Comparison of ENCODE assay signal across 8 cellular contexts in the genomic region with DNA sequence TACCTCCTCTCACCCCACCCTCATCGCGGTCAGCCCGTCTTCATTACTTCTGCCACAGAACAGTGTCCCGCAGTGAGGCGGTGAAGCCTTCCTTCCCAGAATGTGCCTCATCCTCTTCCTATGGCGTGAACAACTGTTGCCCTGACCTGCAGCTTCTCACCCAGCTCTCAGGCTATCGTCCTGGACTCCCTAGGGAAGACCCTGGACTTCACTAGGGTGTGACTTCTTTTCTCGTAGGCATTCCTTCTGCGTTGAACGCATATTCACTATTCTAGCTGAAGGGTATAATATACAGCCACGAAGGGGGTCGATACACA. TPM values are rescaled to one million over a fixed set of nuclear protein-coding genes. Genes with fewer than 3 reads are reported as not detected.
DNase-seq lines count a peak whose midpoint lies in the region; ATAC-seq, FAIRE-seq and TF ChIP-seq lines count a peak whose summit lies in the region.

No MANE protein-coding gene starts in this region.

- peaks cover 0 to 3% of the 10 kb centered on the region in 2 donors for H3K36me3 ChIP-seq in kidney (ENCODE audit: control insufficient read depth in 1 of 2, insufficient read depth in 2 of 2, low read length in 2 of 2)
- peaks cover 27% of the 10 kb centered on the region for H3K36me3 ChIP-seq in suprapubic skin

- peak overlapping the region; percentile 61 to 83 for H3K9ac ChIP-seq in kidney (ENCODE audit: low read length in 2 of 2)

- peaks cover 34% of the 10 kb centered on the region for H3K4me1 Mint-ChIP-seq in T-helper 2 cell treated with Interferon-gamma antibody and Interleukin-4, amounts not matched to agents 5 μg/mL and 100 μg/mL, for 36 hours (ENCODE audit: low read depth)
- peaks cover 58% of the 10 kb centered on the region for H3K4me1 Mint-ChIP-seq in activated naive CD8-positive, alpha-beta T cell treated with anti-CD3 and anti-CD28 coated beads, Interleukin-2, amount 50 U/mL, for 24 hours

- H3K4me3 Mint-ChIP-seq in T-helper 2 cell treated with Interferon-gamma antibody and Interleukin-4, amounts not matched to agents 5 μg/mL and 100 μg/mL, for 36 hours: peak overlapping the region; percentile 93
- peak overlapping the region; percentile 98 for H3K4me3 Mint-ChIP-seq in activated naive CD8-positive, alpha-beta T cell treated with anti-CD3 and anti-CD28 coated beads, Interleukin-2, amount 50 U/mL, for 24 hours

- no peaks in the 10 kb centered on the region for H3K27me3 Mint-ChIP-seq in T-helper 2 cell treated with Interferon-gamma antibody and Interleukin-4, amounts not matched to agents 5 μg/mL and 100 μg/mL, for 36 hours (ENCODE audit: low read depth)
- no peaks in the 10 kb centered on the region for H3K27me3 Mint-ChIP-seq in activated naive CD8-positive, alpha-beta T cell treated with anti-CD3 and anti-CD28 coated beads, Interleukin-2, amount 50 U/mL, for 24 hours

- peaks cover 35% of the 10 kb centered on the region for H3K36me3 Mint-ChIP-seq in T-helper 2 cell treated with Interferon-gamma antibody and Interleukin-4, amounts not matched to agents 5 μg/mL and 100 μg/mL, for 36 hours (ENCODE audit: low read depth)
- peaks cover 13% of the 10 kb centered on the region for H3K36me3 Mint-ChIP-seq in activated naive CD8-positive, alpha-beta T cell treated with anti-CD3 and anti-CD28 coated beads, Interleukin-2, amount 50 U/mL, for 24 hours (ENCODE audit: low read depth)

- no peak for DNase-seq in T-helper 2 cell treated with Interferon-gamma antibody and Interleukin-4, amounts not matched to agents 5 μg/mL and 100 μg/mL, for 36 hours (ENCODE audit: low spot score)
- DNase-seq in T-helper 2 cell (no peak), kidney (no peak), suprapubic skin (ENCODE audit: low spot score in 2 of 2) (no peak), T1000 (lab: John Stamatoyannopoulos, UW) (no peak)
- DNase-seq in activated naive CD8-positive, alpha-beta T cell treated with anti-CD3 and anti-CD28 coated beads, Interleukin-2, amount 50 U/mL, for 24 hours: no peak

- peak overlapping the region; percentile 94 for H3K27ac Mint-ChIP-seq in T-helper 2 cell treated with Interferon-gamma antibody and Interleukin-4, amounts not matched to agents 5 μg/mL and 100 μg/mL, for 36 hours
- H3K27ac Mint-ChIP-seq in activated naive CD8-positive, alpha-beta T cell treated with anti-CD3 and anti-CD28 coated beads, Interleukin-2, amount 50 U/mL, for 24 hours: peak overlapping the region; percentile 97

- FAIRE-seq in kidney (lab: Jason Lieb, UNC): no peak

- TF ChIP-seq POLR2A in suprapubic skin (IDR thresholded peaks at IDR 0.05): no peak

- H3K4me3 ChIP-seq in kidney (ENCODE audit: low read length in 2 of 2) (peak overlapping the region; percentile 89 to 92), suprapubic skin (peak overlapping the region; percentile 69)

- no peaks in the 10 kb centered on the region for H3K9me3 ChIP-seq in kidney (ENCODE audit: control insufficient read depth in 1 of 2, low read length in 2 of 2)
- no peaks in the 10 kb centered on the region for H3K9me3 ChIP-seq in suprapubic skin

- peaks cover 0 to 12% of the 10 kb centered on the region in 2 donors for H3K4me1 ChIP-seq in kidney (ENCODE audit: control insufficient read depth in 1 of 2, insufficient read depth in 1 of 2, low read depth in 1 of 2, low read length in 2 of 2)
- H3K4me1 ChIP-seq in suprapubic skin: peaks cover 43% of the 10 kb centered on the region

- no peaks in the 10 kb centered on the region for H3K27me3 ChIP-seq in suprapubic skin

- 12% methylated on average over 12 of the region's 12 CpGs for WGBS in suprapubic skin

- H3K27ac ChIP-seq in kidney (ENCODE audit: low read depth in 2 of 2, low read length in 2 of 2) (peak overlapping the region; percentile 90 to 95), suprapubic skin (no peak overlapping the region)

- TF ChIP-seq CTCF in kidney (IDR thresholded peaks at IDR 0.05; ENCODE audit: borderline replicate concordance, extremely low read depth, insufficient read depth): no peak
- no peak for TF ChIP-seq CTCF in suprapubic skin (IDR thresholded peaks at IDR 0.05)

- H3K9me3 Mint-ChIP-seq in T-helper 2 cell treated with Interferon-gamma antibody and Interleukin-4, amounts not matched to agents 5 μg/mL and 100 μg/mL, for 36 hours: no peaks in the 10 kb centered on the region
- no peaks in the 10 kb centered on the region for H3K9me3 Mint-ChIP-seq in activated naive CD8-positive, alpha-beta T cell treated with anti-CD3 and anti-CD28 coated beads, Interleukin-2, amount 50 U/mL, for 24 hours

- TF ChIP-seq EP300 in suprapubic skin (IDR thresholded peaks at IDR 0.05): no peak

- intact Hi-C loops in kidney (cut with DNase I): no loop called here

- ATAC-seq in activated naive CD8-positive, alpha-beta T cell treated with anti-CD3 and anti-CD28 coated beads, Interleukin-2, amount 50 U/mL, for 24 hours: no peak
- ATAC-seq in HG03139 (IDR thresholded peaks at IDR 0.05; ENCODE audit: unreplicated experiment) (no peak), GM21360 (IDR thresholded peaks at IDR 0.05; ENCODE audit: unreplicated experiment) (no peak)

RNA-seq across cellular contexts. Expression of gene ZNF865, which starts 1.0 kb away (rescaled TPM):
- 17.4 TPM for total RNA-seq in kidney
- 5.8 TPM for polyA plus RNA-seq in kidney (ENCODE audit: insufficient read depth, low read depth, low replicate concordance)
- total RNA-seq in suprapubic skin: 10 to 100 TPM in 2 of 4 donors, 1 to 10 TPM in 2; 7.6 to 14.2 (median 9.9) TPM

RNA-seq across cellular contexts. Expression of gene ZNF524, which starts 6.3 kb away (rescaled TPM):
- total RNA-seq in kidney (22.9 TPM), suprapubic skin (10 to 100 TPM; 29.4 to 49.9 (median 47.0) TPM)
- 32.6 TPM for polyA plus RNA-seq in kidney (ENCODE audit: insufficient read depth, low read depth, low replicate concordance)

RNA-seq across cellular contexts. Expression of gene FIZ1, which starts 7.1 kb away (rescaled TPM):
- total RNA-seq in kidney: 17.9 TPM
- 11.9 TPM for polyA plus RNA-seq in kidney (ENCODE audit: insufficient read depth, low read depth, low replicate concordance)
- 1 to 10 TPM; 7.6 to 9.2 (median 8.5) TPM for total RNA-seq in suprapubic skin

RNA-seq across cellular contexts. Expression of gene ZNF784, which starts 17.9 kb away (rescaled TPM):
- 9.8 TPM for total RNA-seq in kidney
- 6.6 TPM for polyA plus RNA-seq in kidney (ENCODE audit: insufficient read depth, low read depth, low replicate concordance)
- 1 to 10 TPM; 4.3 to 8.0 (median 6.5) TPM for total RNA-seq in suprapubic skin

RNA-seq across cellular contexts. Expression of gene ZNF579, which starts 25.8 kb away (rescaled TPM):
- total RNA-seq in kidney: 16.6 TPM
- polyA plus RNA-seq in kidney (ENCODE audit: insufficient read depth, low read depth, low replicate concordance): 10.9 TPM
- total RNA-seq in suprapubic skin: 1 to 10 TPM; 1.8 to 3.1 (median 2.8) TPM
